8 cellular contexts compared by ENCODE assay signal in genomic region chr14:104680056-104680805, GRCh38. TPM values are rescaled to one million over a fixed set of nuclear protein-coding genes. Genes with fewer than 3 reads are reported as not detected.
A peak's percentile ranks its signal among the peaks of the same experiment; 100 is the strongest.
DNase-seq lines count a peak whose midpoint lies in the region; ATAC-seq lines count a peak whose summit lies in the region.

No MANE protein-coding gene starts in this region.

- DNase-seq in HT-29 (ENCODE audit: low spot score), result peak; percentile 66
- DNase-seq in amniotic epithelial cell (ENCODE audit: low read depth), result peak; percentile 81
- peak; percentile 87 for DNase-seq in iris pigment epithelial cell (ENCODE audit: low read depth)
- peak; percentile 76 for DNase-seq in stromal cell of bone marrow (ENCODE audit: low read depth)
- DNase-seq in stimulated activated CD4-positive, alpha-beta T cell treated with anti-CD3 and anti-CD28 coated beads, Interleukin-12 subunit alpha, Interleukin-12 subunit beta, amount 100 ng/mL, for 4 hours, result no peak
- DNase-seq in NCI-H2171 (lab: John Stamatoyannopoulos, UW), result no peak
- no peak for DNase-seq in SK-N-DZ (ENCODE audit: low spot score)

- no peak for ATAC-seq in GM19397 (IDR thresholded peaks at IDR 0.05; ENCODE audit: unreplicated experiment)

RNA-seq across cellular contexts. Expression of gene INF2, which starts 9.2 kb away (rescaled TPM):
- 293 and 322 TPM in 2 replicates for total RNA-seq in HT-29 (2014; rRNA removed; shearing (Covaris generic))
- polyA plus RNA-seq in SK-N-DZ (2014; cell fraction: cytosol; rRNA removed), result 12.4 and 17.6 TPM in 2 replicates
- 28.3 and 37.7 TPM in 2 replicates for polyA plus RNA-seq in SK-N-DZ (2014; cell fraction: nucleus; rRNA removed)

RNA-seq across cellular contexts. Expression of gene ADSS1, which starts 43.8 kb away (rescaled TPM):
- 2.1 and 8.3 TPM in 2 replicates for total RNA-seq in HT-29 (2014; rRNA removed; shearing (Covaris generic))
- polyA plus RNA-seq in SK-N-DZ (2014; cell fraction: cytosol; rRNA removed), result 0.26 and 0.58 TPM in 2 replicates
- polyA plus RNA-seq in SK-N-DZ (2014; cell fraction: nucleus; rRNA removed), result 1.4 and 2.1 TPM in 2 replicates

Comparison
In these comparisons a context has a peak if more than half of its experiments do, and no peak if none do; other contexts are left out.
1. DNase-seq: peak in HT-29 (single experiment), amniotic epithelial cell (single experiment), iris pigment epithelial cell (single experiment) and stromal cell of bone marrow (single experiment); none in stimulated activated CD4-positive, alpha-beta T cell treated with anti-CD3 and anti-CD28 coated beads, Interleukin-12 subunit alpha, Interleukin-12 subunit beta, amount 100 ng/mL, for 4 hours (single experiment), NCI-H2171 (single experiment) and SK-N-DZ (single experiment).